In genomic region chr14:26323781-26324363, GRCh38 we compare ENCODE assay signal across 1 cellular context.
TF ChIP-seq lines count a peak whose summit lies in the region.

No MANE protein-coding gene starts in this region.

TF ChIP-seq in HepG2, 621 proteins besides CTCF, POLR2A, EP300 and RAD21 (continued from another document):
- TF ChIP-seq ZBTB40 (IDR thresholded peaks at IDR 0.05): no peak
- no peak for TF ChIP-seq ZBTB40 (CRISPR knock-in tag; IDR thresholded peaks at IDR 0.05)
- no peak for TF ChIP-seq ZNF672 (CRISPR knock-in tag; IDR thresholded peaks at IDR 0.05)
- TF ChIP-seq TERF1 (CRISPR knock-in tag; IDR thresholded peaks at IDR 0.05): no peak
- TF ChIP-seq, protein P1, sequence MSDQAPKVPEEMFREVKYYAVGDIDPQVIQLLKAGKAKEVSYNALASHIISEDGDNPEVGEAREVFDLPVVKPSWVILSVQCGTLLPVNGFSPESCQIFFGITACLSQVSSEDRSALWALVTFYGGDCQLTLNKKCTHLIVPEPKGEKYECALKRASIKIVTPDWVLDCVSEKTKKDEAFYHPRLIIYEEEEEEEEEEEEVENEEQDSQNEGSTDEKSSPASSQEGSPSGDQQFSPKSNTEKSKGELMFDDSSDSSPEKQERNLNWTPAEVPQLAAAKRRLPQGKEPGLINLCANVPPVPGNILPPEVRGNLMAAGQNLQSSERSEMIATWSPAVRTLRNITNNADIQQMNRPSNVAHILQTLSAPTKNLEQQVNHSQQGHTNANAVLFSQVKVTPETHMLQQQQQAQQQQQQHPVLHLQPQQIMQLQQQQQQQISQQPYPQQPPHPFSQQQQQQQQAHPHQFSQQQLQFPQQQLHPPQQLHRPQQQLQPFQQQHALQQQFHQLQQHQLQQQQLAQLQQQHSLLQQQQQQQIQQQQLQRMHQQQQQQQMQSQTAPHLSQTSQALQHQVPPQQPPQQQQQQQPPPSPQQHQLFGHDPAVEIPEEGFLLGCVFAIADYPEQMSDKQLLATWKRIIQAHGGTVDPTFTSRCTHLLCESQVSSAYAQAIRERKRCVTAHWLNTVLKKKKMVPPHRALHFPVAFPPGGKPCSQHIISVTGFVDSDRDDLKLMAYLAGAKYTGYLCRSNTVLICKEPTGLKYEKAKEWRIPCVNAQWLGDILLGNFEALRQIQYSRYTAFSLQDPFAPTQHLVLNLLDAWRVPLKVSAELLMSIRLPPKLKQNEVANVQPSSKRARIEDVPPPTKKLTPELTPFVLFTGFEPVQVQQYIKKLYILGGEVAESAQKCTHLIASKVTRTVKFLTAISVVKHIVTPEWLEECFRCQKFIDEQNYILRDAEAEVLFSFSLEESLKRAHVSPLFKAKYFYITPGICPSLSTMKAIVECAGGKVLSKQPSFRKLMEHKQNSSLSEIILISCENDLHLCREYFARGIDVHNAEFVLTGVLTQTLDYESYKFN (CRISPR knock-in tag; conservative IDR thresholded peaks at IDR 0.05): no peak
- TF ChIP-seq ZNF101 (CRISPR knock-in tag; IDR thresholded peaks at IDR 0.05; ENCODE audit: borderline replicate concordance, low read depth): no peak
- TF ChIP-seq TOPORS (CRISPR knock-in tag; IDR thresholded peaks at IDR 0.05): no peak
